Comparison of ENCODE assay signal across 22 cellular contexts in the genomic region with DNA sequence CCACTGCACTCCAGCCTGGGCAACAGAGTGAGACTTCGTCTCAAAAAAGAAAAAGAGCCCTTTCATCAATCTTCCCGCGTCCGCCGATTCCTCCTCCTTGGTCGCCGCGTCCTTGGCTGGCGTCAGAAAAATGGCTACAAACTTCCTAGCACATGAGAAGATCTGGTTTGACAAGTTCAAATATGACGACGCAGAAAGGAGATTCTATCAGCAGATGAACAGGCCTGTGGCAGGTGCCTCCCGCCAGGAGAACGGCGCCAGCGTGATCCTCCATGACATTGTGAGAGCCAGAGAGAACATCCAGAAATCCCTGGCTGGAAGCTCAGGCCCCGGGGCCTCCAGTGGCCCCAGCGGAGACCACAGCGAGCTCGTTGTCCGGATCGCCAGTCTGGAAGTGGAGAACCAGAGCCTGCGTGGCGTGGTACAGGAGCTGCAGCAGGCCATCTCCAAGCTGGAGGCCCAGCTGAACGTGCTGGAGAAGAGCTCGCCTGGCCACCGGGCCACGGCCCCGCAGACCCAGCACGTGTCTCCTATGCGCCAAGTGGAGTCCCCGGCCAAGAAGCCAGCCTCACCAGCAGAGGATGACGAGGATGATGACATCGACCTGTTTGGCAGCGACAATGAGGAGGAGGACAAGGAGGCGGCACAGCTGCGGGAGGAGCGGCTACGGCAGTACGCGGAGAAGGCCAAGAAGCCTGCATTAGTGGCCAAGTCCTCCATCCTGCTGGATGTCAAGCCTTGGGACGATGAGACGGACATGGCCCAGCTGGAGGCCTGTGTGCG. TPM values are rescaled to one million over a fixed set of nuclear protein-coding genes. Genes with fewer than 3 reads are reported as not detected.
DNase-seq lines count a peak whose midpoint lies in the region; ATAC-seq, FAIRE-seq and TF ChIP-seq lines count a peak whose summit lies in the region.
"Had no signal": no experiment of that assay in that cellular context is flagged by ENCODE, and none has a peak within 500 bp of the region (broad histone marks: within the 10 kb centered on the region; RNA-seq: fewer than 3 reads in every experiment).

No MANE protein-coding gene starts in this region.

- H3K4me3 Mint-ChIP-seq in CD4-positive, CD25-positive, alpha-beta regulatory T cell = peak overlapping the region; percentile 29 to 79 (median 52)
- H3K4me3 Mint-ChIP-seq: activated CD4-positive, alpha-beta T cell treated with anti-CD3 and anti-CD28 coated beads, Interleukin-2, amount 10 ng/mL, durations not matched to agents 7 days and 5 days; endodermal cell; H9 had no signal

- H3K4me1 ChIP-seq in CD4-positive, CD25-positive, alpha-beta regulatory T cell (ENCODE audit: control insufficient read depth, insufficient read depth, low read length, poor library complexity, severe bottlenecking) = peaks cover 35% of the 10 kb centered on the region
- H3K4me1 ChIP-seq in right atrium auricular region = peaks cover 0 to 34% of the 10 kb centered on the region in 2 donors

- DNase-seq in CD4-positive, CD25-positive, alpha-beta regulatory T cell = no peak
- DNase-seq in SK-N-DZ (ENCODE audit: low spot score) = peak; percentile 43
- DNase-seq in right atrium auricular region (ENCODE audit: low spot score) = peak; percentile 61
- DNase-seq in NCI-H774 (lab: John Stamatoyannopoulos, UW) = no peak
- no peak for DNase-seq in caudate nucleus (lab: John Stamatoyannopoulos, UW)
- DNase-seq in HTR-8/SVneo (ENCODE audit: insufficient read length, low spot score) = no peak
- DNase-seq: activated CD4-positive, alpha-beta T cell treated with anti-CD3 and anti-CD28 coated beads, Interleukin-2, amount 10 ng/mL, durations not matched to agents 7 days and 5 days; activated naive CD4-positive, alpha-beta T cell treated with anti-CD3 and anti-CD28 coated beads, Interleukin-2, amount 10 ng/mL, durations not matched to agents 7 days and 5 days; DMS79 treated with DMSO at 0.1 percent for 48 hours; endodermal cell; glutamatergic neuron; H9; left lung; NCI-H1092 treated with DMSO at 0.1 percent for 48 hours; NCI-H2029 treated with DMSO at 0.1 percent for 48 hours; NCI-H446; stimulated activated naive CD4-positive, alpha-beta T cell treated with Interleukin-2 at 50 U/mL for 16 hours had no signal

- peak overlapping the region in 1 of 3 donors; percentile 91 for H3K27ac Mint-ChIP-seq in CD4-positive, CD25-positive, alpha-beta regulatory T cell
- H3K27ac Mint-ChIP-seq: activated naive CD4-positive, alpha-beta T cell treated with anti-CD3 and anti-CD28 coated beads, Interleukin-2, amount 10 ng/mL, durations not matched to agents 7 days and 5 days; endodermal cell; H9 had no signal

- no peak overlapping the region for H3K4me3 ChIP-seq in CD4-positive, CD25-positive, alpha-beta regulatory T cell (ENCODE audit: low read depth, low read length)
- no peak overlapping the region for H3K4me3 ChIP-seq in right atrium auricular region
- H3K4me3 ChIP-seq: tibial nerve had no signal

- peaks cover 2% of the 10 kb centered on the region for H3K27me3 ChIP-seq in CD4-positive, CD25-positive, alpha-beta regulatory T cell (ENCODE audit: control insufficient read depth, insufficient read depth, low read length)
- no peaks in the 10 kb centered on the region for H3K27me3 ChIP-seq in right atrium auricular region
- H3K27me3 ChIP-seq: pancreas, tibial nerve had no signal

- peaks cover 0 to 1% (median 0%) of the 10 kb centered on the region in 7 donors for H3K9me3 Mint-ChIP-seq in CD4-positive, CD25-positive, alpha-beta regulatory T cell
- H3K9me3 Mint-ChIP-seq: activated CD4-positive, alpha-beta T cell treated with anti-CD3 and anti-CD28 coated beads, Interleukin-2, amount 10 ng/mL, durations not matched to agents 7 days and 5 days; activated naive CD4-positive, alpha-beta T cell treated with anti-CD3 and anti-CD28 coated beads, Interleukin-2, amount 10 ng/mL, durations not matched to agents 7 days and 5 days; endodermal cell; H9 had no signal

- no peak for ATAC-seq in CD4-positive, CD25-positive, alpha-beta regulatory T cell (ENCODE audit: low read depth in 2 of 2)
- ATAC-seq: left lung, pancreas had no signal

- no peak for FAIRE-seq in HTR-8/SVneo (lab: Jason Lieb, UNC)
- FAIRE-seq: colon, pancreas had no signal

- peaks cover 18% of the 10 kb centered on the region for H3K27me3 Mint-ChIP-seq in CD4-positive, CD25-positive, alpha-beta regulatory T cell

- H3K36me3 ChIP-seq in CD4-positive, CD25-positive, alpha-beta regulatory T cell (ENCODE audit: control insufficient read depth, insufficient read depth, low read length) = no peaks in the 10 kb centered on the region
- H3K36me3 ChIP-seq in right atrium auricular region = no peaks in the 10 kb centered on the region
- H3K36me3 ChIP-seq: left lung, pancreas, tibial nerve had no signal

- peaks cover 0 to 23% (median 7%) of the 10 kb centered on the region in 4 donors for H3K4me1 Mint-ChIP-seq in CD4-positive, CD25-positive, alpha-beta regulatory T cell

- no peak overlapping the region for H3K27ac ChIP-seq in CD4-positive, CD25-positive, alpha-beta regulatory T cell (ENCODE audit: insufficient read depth, low read length, poor library complexity, severe bottlenecking)
- no peak overlapping the region for H3K27ac ChIP-seq in right atrium auricular region
- no peak overlapping the region for H3K27ac ChIP-seq in caudate nucleus (ENCODE audit: low read depth, low read length)
- H3K27ac ChIP-seq: tibial nerve had no signal

- no peaks in the 10 kb centered on the region for H3K36me3 Mint-ChIP-seq in CD4-positive, CD25-positive, alpha-beta regulatory T cell
- H3K36me3 Mint-ChIP-seq: activated naive CD4-positive, alpha-beta T cell treated with anti-CD3 and anti-CD28 coated beads, Interleukin-2, amount 10 ng/mL, durations not matched to agents 7 days and 5 days had no signal

- no peak for TF ChIP-seq CTCF in right atrium auricular region (IDR thresholded peaks at IDR 0.05)

- no peaks in the 10 kb centered on the region for H3K9me3 ChIP-seq in CD4-positive, CD25-positive, alpha-beta regulatory T cell (ENCODE audit: control insufficient read depth in 2 of 2, low read length in 2 of 2)
- H3K9me3 ChIP-seq in right atrium auricular region = no peaks in the 10 kb centered on the region
- H3K9me3 ChIP-seq: left lung, pancreas, tibial nerve had no signal

RNA-seq across cellular contexts. Expression of gene MISP3, which starts 2.1 kb away (rescaled TPM):
- total RNA-seq in CD4-positive, CD25-positive, alpha-beta regulatory T cell = 0.91 TPM
- under 1 TPM in 3 of 4 donors, not detected in 1; 0.22 to 0.64 (median 0.44) TPM for polyA plus RNA-seq in CD4-positive, CD25-positive, alpha-beta regulatory T cell
- 1.3 and 2.7 TPM in 2 replicates for polyA plus RNA-seq in SK-N-DZ (2014; cell fraction: cytosol; rRNA removed)
- polyA plus RNA-seq in SK-N-DZ (2014; cell fraction: nucleus; rRNA removed) = 2.3 and 3.9 TPM in 2 replicates
- total RNA-seq in right atrium auricular region = 10 to 100 TPM in 1 of 2 donors, 1 to 10 TPM in 1; 8.7 to 12.1 TPM

RNA-seq across cellular contexts. Expression of gene PALM3, which starts 8.6 kb away (rescaled TPM):
- total RNA-seq in CD4-positive, CD25-positive, alpha-beta regulatory T cell = not detected
- polyA plus RNA-seq in CD4-positive, CD25-positive, alpha-beta regulatory T cell = not detected
- polyA plus RNA-seq in SK-N-DZ (2014; cell fraction: cytosol; rRNA removed) = 1.8 TPM in 1 of 2 replicates, not detected in the other
- 0.82 and 0.93 TPM in 2 replicates for polyA plus RNA-seq in SK-N-DZ (2014; cell fraction: nucleus; rRNA removed)
- under 1 TPM; 0.28 to 0.37 TPM for total RNA-seq in right atrium auricular region
- total RNA-seq: activated CD4-positive, alpha-beta T cell treated with anti-CD3 and anti-CD28 coated beads, Interleukin-2, amount 10 ng/mL, durations not matched to agents 7 days and 5 days had no signal

RNA-seq across cellular contexts. Expression of gene C19orf67, which starts 15.1 kb away (rescaled TPM):
- total RNA-seq in CD4-positive, CD25-positive, alpha-beta regulatory T cell = not detected
- not detected for polyA plus RNA-seq in CD4-positive, CD25-positive, alpha-beta regulatory T cell
- polyA plus RNA-seq in SK-N-DZ (2014; cell fraction: cytosol; rRNA removed) = not detected in 2 replicates
- polyA plus RNA-seq in SK-N-DZ (2014; cell fraction: nucleus; rRNA removed) = 2.9 TPM in 1 of 2 replicates, not detected in the other
- total RNA-seq in right atrium auricular region = not detected
- total RNA-seq: activated CD4-positive, alpha-beta T cell treated with anti-CD3 and anti-CD28 coated beads, Interleukin-2, amount 10 ng/mL, durations not matched to agents 7 days and 5 days; left lung; LHCN-M2; pancreas; RPMI7951; tibial nerve had no signal
- polyA plus RNA-seq: pancreas had no signal

RNA-seq across cellular contexts. Expression of gene SAMD1, which starts 20.1 kb away (rescaled TPM):
- total RNA-seq in CD4-positive, CD25-positive, alpha-beta regulatory T cell = 24.1 TPM
- polyA plus RNA-seq in CD4-positive, CD25-positive, alpha-beta regulatory T cell = 1 to 10 TPM in 2 of 4 donors, under 1 TPM in 2; 0.80 to 1.4 (median 1.0) TPM
- polyA plus RNA-seq in SK-N-DZ (2014; cell fraction: cytosol; rRNA removed) = 65.0 and 85.3 TPM in 2 replicates
- 72.7 and 75.8 TPM in 2 replicates for polyA plus RNA-seq in SK-N-DZ (2014; cell fraction: nucleus; rRNA removed)
- total RNA-seq in right atrium auricular region = 10 to 100 TPM; 20.2 to 38.2 TPM

RNA-seq across cellular contexts. Expression of gene IL27RA, which starts 38.9 kb away (rescaled TPM):
- 51.9 TPM for total RNA-seq in CD4-positive, CD25-positive, alpha-beta regulatory T cell
- 10 to 100 TPM; 71.2 to 78.4 (median 74.6) TPM for polyA plus RNA-seq in CD4-positive, CD25-positive, alpha-beta regulatory T cell
- 0.37 and 1.1 TPM in 2 replicates for polyA plus RNA-seq in SK-N-DZ (2014; cell fraction: cytosol; rRNA removed)
- 0.46 and 1.4 TPM in 2 replicates for polyA plus RNA-seq in SK-N-DZ (2014; cell fraction: nucleus; rRNA removed)
- 1 to 10 TPM; 3.5 to 3.7 TPM for total RNA-seq in right atrium auricular region

Comparison
In these comparisons a context has a peak if more than half of its experiments do, and no peak if none do; other contexts are left out.
1. DNase-seq: peak in SK-N-DZ (single experiment) and right atrium auricular region (single experiment); none in CD4-positive, CD25-positive, alpha-beta regulatory T cell (0 of 3), NCI-H774 (single experiment), caudate nucleus (0 of 61) and HTR-8/SVneo (single experiment).